ENCODE assay signal across 10 cellular contexts in the genomic region with DNA sequence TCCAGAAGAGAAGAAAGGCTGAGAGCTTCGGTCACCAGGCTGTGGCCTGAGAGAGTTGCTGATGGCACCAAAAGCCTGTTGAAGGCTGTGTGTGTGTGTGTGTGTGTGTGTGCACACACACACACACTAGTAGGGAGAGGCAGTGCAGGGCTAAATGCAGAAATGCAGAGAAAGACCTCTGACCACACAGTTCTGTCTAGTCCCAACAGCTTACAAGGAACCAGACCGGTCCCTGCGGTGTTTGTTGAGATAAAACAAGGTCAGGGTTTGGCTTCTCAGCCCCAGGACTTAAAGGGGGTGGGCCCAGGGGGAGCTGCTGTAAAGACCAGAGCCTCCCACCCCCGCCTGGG.
DNase-seq lines count a peak whose midpoint lies in the region; ATAC-seq and TF ChIP-seq lines count a peak whose summit lies in the region.
"Had no signal": no experiment of that assay in that cellular context is flagged by ENCODE, and none has a peak within 500 bp of the region (broad histone marks: within the 10 kb centered on the region; RNA-seq: fewer than 3 reads in every experiment).

No MANE protein-coding gene starts in this region.

- H3K36me3 Mint-ChIP-seq in activated CD4-positive, alpha-beta memory T cell treated with anti-CD3 and anti-CD28 coated beads, Interleukin-2, amount 10 ng/mL, durations not matched to agents 7 days and 5 days (ENCODE audit: low read depth) = no peaks in the 10 kb centered on the region

- DNase-seq in AG04450 (ENCODE audit: low read depth, low spot score) (no peak), Panc1 (ENCODE audit: low read depth, low spot score) (no peak), non-pigmented ciliary epithelial cell (ENCODE audit: low read depth) (peak; percentile 52), NCI-H446 (lab: John Stamatoyannopoulos, UW) (no peak), dermis blood vessel endothelial cell (no peak)
- no peak for DNase-seq in activated CD4-positive, alpha-beta memory T cell treated with anti-CD3 and anti-CD28 coated beads, Interleukin-2, amount 10 ng/mL, durations not matched to agents 7 days and 5 days
- DNase-seq: CD4-positive, CD25-positive, alpha-beta regulatory T cell had no signal

- no peak overlapping the region for H3K27ac Mint-ChIP-seq in activated CD4-positive, alpha-beta memory T cell treated with anti-CD3 and anti-CD28 coated beads, Interleukin-2, amount 10 ng/mL, durations not matched to agents 7 days and 5 days
- H3K27ac Mint-ChIP-seq: activated T-helper 2 cell treated with anti-CD3 and anti-CD28 coated beads, Interferon-gamma antibody, Interleukin-2, Interleukin-4, amounts not matched to agents 10 μg/mL and 5 μg/mL and 100 μg/mL, durations not matched to agents 14 hours and 24 hours and 36 hours had no signal

- TF ChIP-seq CTCF in AG04450 (IDR thresholded peaks at IDR 0.05; ENCODE audit: low read depth, low read length) = no peak
- no peak for TF ChIP-seq CTCF in Panc1 (IDR thresholded peaks at IDR 0.05)

- no peaks in the 10 kb centered on the region for H3K9me3 Mint-ChIP-seq in activated CD4-positive, alpha-beta memory T cell treated with anti-CD3 and anti-CD28 coated beads, Interleukin-2, amount 10 ng/mL, durations not matched to agents 7 days and 5 days
- H3K9me3 Mint-ChIP-seq: activated T-helper 2 cell treated with anti-CD3 and anti-CD28 coated beads, Interferon-gamma antibody, Interleukin-2, Interleukin-4, amounts not matched to agents 10 μg/mL and 5 μg/mL and 100 μg/mL, durations not matched to agents 14 hours and 24 hours and 36 hours; CD4-positive, CD25-positive, alpha-beta regulatory T cell had no signal

- no TSS peak for BruUV-seq in Panc1 (replicated peaks; lab: Mats Ljungman, UMichigan)

- H3K36me3 ChIP-seq in Panc1 (ENCODE audit: control insufficient read depth, insufficient read depth, low read length) = no peaks in the 10 kb centered on the region

- CTCF ChIA-PET in AG04450 (lab: Charles Lee) = interaction anchor here (1.2 kb wide), 1 partner anchor 40 kb away, joined by 4 read pairs; no protein-coding TSS in a partner anchor
- CTCF ChIA-PET in Panc1 (lab: Charles Lee) = interaction anchor here (0.6 kb wide), 1 partner anchor 351 kb away, joined by 3 read pairs; no protein-coding TSS in a partner anchor
- CTCF ChIA-PET in activated CD4-positive, alpha-beta memory T cell treated with anti-CD3 and anti-CD28 coated beads, Interleukin-2, amount 10 ng/mL, durations not matched to agents 7 days and 5 days (lab: Charles Lee) = interaction anchor here (1.4 kb wide), 1 partner anchor 411 kb away, joined by 5 read pairs; no protein-coding TSS in a partner anchor

- in situ Hi-C loops in Panc1 (cut with HindIII; ENCODE audit: low pct_unique_long_range_greater_than_20kb, low sequenced_read_pairs) = no loop called here

- no peaks in the 10 kb centered on the region for H3K27me3 Mint-ChIP-seq in activated CD4-positive, alpha-beta memory T cell treated with anti-CD3 and anti-CD28 coated beads, Interleukin-2, amount 10 ng/mL, durations not matched to agents 7 days and 5 days
- H3K27me3 Mint-ChIP-seq: CD4-positive, CD25-positive, alpha-beta regulatory T cell had no signal

- POLR2A ChIA-PET in AG04450 (lab: Yijun Ruan, JAX) = interaction anchor here (1.2 kb wide), 1 partner anchor 188 kb away, joined by 9 read pairs; no protein-coding TSS in a partner anchor
- POLR2A ChIA-PET in Panc1 (lab: Charles Lee) = no interaction called here
- POLR2A ChIA-PET in activated CD4-positive, alpha-beta memory T cell treated with anti-CD3 and anti-CD28 coated beads, Interleukin-2, amount 10 ng/mL, durations not matched to agents 7 days and 5 days (lab: Charles Lee) = no interaction called here

- H3K4me1 Mint-ChIP-seq in activated CD4-positive, alpha-beta memory T cell treated with anti-CD3 and anti-CD28 coated beads, Interleukin-2, amount 10 ng/mL, durations not matched to agents 7 days and 5 days = peaks cover 13% of the 10 kb centered on the region

- H3K4me3 Mint-ChIP-seq in activated CD4-positive, alpha-beta memory T cell treated with anti-CD3 and anti-CD28 coated beads, Interleukin-2, amount 10 ng/mL, durations not matched to agents 7 days and 5 days = no peak overlapping the region
- H3K4me3 Mint-ChIP-seq: CD4-positive, CD25-positive, alpha-beta regulatory T cell had no signal

- no peak overlapping the region for H3K4me3 ChIP-seq in AG04450 (ENCODE audit: low read depth, low read length)
- H3K4me3 ChIP-seq in Panc1 (ENCODE audit: low read depth in 2 of 2, low read length in 2 of 2) = no peak overlapping the region

- ATAC-seq in Panc1 (peak; percentile 4; the same call in 1 of the 2 replicates), esophagus mucosa (peak; percentile 40), GM19023 (IDR thresholded peaks at IDR 0.05; ENCODE audit: unreplicated experiment) (no peak)

- no peaks in the 10 kb centered on the region for H3K27me3 ChIP-seq in AG04450 (ENCODE audit: control insufficient read depth, insufficient read depth, low read length)
- H3K27me3 ChIP-seq in Panc1 (ENCODE audit: control insufficient read depth, insufficient read depth, low read length) = no peaks in the 10 kb centered on the region

- peak overlapping the region; percentile 47 for H3K27ac ChIP-seq in AG04450 (ENCODE audit: low read depth, low read length)
- peak overlapping the region; percentile 70 for H3K27ac ChIP-seq in Panc1 (ENCODE audit: low read length)

- peaks cover 57% of the 10 kb centered on the region for H3K4me1 ChIP-seq in Panc1 (ENCODE audit: control insufficient read depth, insufficient read depth, low read length)

- intact Hi-C loops in Panc1 (cut with micrococcal nuclease; ENCODE audit: unreplicated experiment) = no loop called here

- H3K9me3 ChIP-seq in AG04450 (ENCODE audit: control insufficient read depth, insufficient read depth, low read length) (peaks cover 6% of the 10 kb centered on the region; the same call in 1 of the 2 replicates), Panc1 (ENCODE audit: control insufficient read depth, insufficient read depth, low read depth, low read length) (no peaks in the 10 kb centered on the region)
